ENCODE assay signal across 8 cellular contexts in the genomic region with DNA sequence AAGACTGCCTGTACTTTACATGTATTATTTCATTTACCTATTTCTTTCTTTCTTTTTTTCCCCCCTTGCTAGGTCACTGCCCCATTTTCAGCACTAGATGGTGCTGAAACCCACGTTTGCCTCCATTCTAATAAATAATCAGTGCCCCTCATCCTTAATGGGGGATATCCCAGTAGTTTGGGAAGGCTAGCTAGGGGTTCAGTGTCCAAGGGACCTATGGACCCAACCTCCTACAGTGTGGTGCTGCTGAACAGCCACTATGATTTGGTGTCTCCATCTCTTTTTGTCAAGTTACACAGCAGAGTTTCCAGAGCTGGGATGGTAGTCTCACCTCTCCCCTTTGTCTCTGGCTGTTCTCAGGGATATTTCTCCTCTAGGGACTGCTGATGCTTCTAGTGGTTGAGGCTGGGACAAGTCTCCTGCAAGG. TPM values are rescaled to one million over a fixed set of nuclear protein-coding genes. Genes with fewer than 3 reads are reported as not detected.
DNase-seq lines count a peak whose midpoint lies in the region; ATAC-seq, FAIRE-seq and TF ChIP-seq lines count a peak whose summit lies in the region.

No MANE protein-coding gene starts in this region.

- ATAC-seq in HG03521 (IDR thresholded peaks at IDR 0.05; ENCODE audit: unreplicated experiment) (no peak), GM19397 (IDR thresholded peaks at IDR 0.05; ENCODE audit: unreplicated experiment) (no peak)

- no peak overlapping the region for H3K27ac ChIP-seq in C4-2B

- peak; percentile 79 for TF ChIP-seq CTCF in C4-2B (conservative IDR thresholded peaks at IDR 0.05)

- peak; percentile 83 for FAIRE-seq in GM19239 (lab: Jason Lieb, UNC)

- in situ Hi-C loops in SK-MEL-5 (cut with HindIII; ENCODE audit: low pct_unique_long_range_greater_than_20kb, low sequenced_read_pairs), result no loop called here

- DNase-seq in GM19239 (ENCODE audit: insufficient read length, low spot score), result no peak
- DNase-seq in SK-MEL-5 (ENCODE audit: low read depth, low spot score), result peak; percentile 58
- peak; percentile 46 for DNase-seq in iPS-NIHi7 (ENCODE audit: extremely low spot score)
- no peak for DNase-seq in activated T-cell treated with anti-CD3 and anti-CD28 coated beads, Interleukin-2, amount 50 U/mL, for 1 hour
- no peak for DNase-seq in activated CD4-positive, CD25-positive, alpha-beta regulatory T cell treated with anti-CD3 and anti-CD28 coated beads, Interleukin-2, amount 50 U/mL, for 72 hours

RNA-seq across cellular contexts. Expression of a gene that starts 6.5 kb away (rescaled TPM):
- total RNA-seq in SK-MEL-5 (2014; rRNA removed; shearing (Covaris generic)), result 9.4 and 10.8 TPM in 2 replicates
- polyA plus RNA-seq in SK-MEL-5 (2015; cell fraction: cytosol; rRNA removed), result 5.9 TPM in 2 replicates
- polyA plus RNA-seq in SK-MEL-5 (2015; cell fraction: nucleus; rRNA removed), result 21.7 and 28.7 TPM in 2 replicates

RNA-seq across cellular contexts. Expression of a gene that starts 7.8 kb away (rescaled TPM):
- total RNA-seq in SK-MEL-5 (2014; rRNA removed; shearing (Covaris generic)), result 1.2 TPM in 1 of 2 replicates, not detected in the other
- 0.38 and 1.7 TPM in 2 replicates for polyA plus RNA-seq in SK-MEL-5 (2015; cell fraction: cytosol; rRNA removed)
- 0.35 and 0.60 TPM in 2 replicates for polyA plus RNA-seq in SK-MEL-5 (2015; cell fraction: nucleus; rRNA removed)

Comparison
In these comparisons a context has a peak if more than half of its experiments do, and no peak if none do; other contexts are left out.
1. DNase-seq: peak in SK-MEL-5 (single experiment) and iPS-NIHi7 (single experiment); none in GM19239 (single experiment), activated T-cell treated with anti-CD3 and anti-CD28 coated beads, Interleukin-2, amount 50 U/mL, for 1 hour (single experiment) and activated CD4-positive, CD25-positive, alpha-beta regulatory T cell treated with anti-CD3 and anti-CD28 coated beads, Interleukin-2, amount 50 U/mL, for 72 hours (single experiment).